In genomic region chr9:3928590-3928989, GRCh38 we compare ENCODE assay signal across 8 cellular contexts.
"Had no signal": no experiment of that assay in that cellular context is flagged by ENCODE, and none has a peak within 500 bp of the region (broad histone marks: within the 10 kb centered on the region; RNA-seq: fewer than 3 reads in every experiment).

No MANE protein-coding gene starts in this region.

- H2AFZ ChIP-seq: GM23338 had no signal

- H3K4me2 ChIP-seq: GM23338 had no signal

- ATAC-seq: GM23338, HCT116 had no signal

- H3K27ac Mint-ChIP-seq: GM23338, H9, HFFc6 had no signal

- FAIRE-seq: H1, H54 had no signal

- H3K9me3 Mint-ChIP-seq: GM23338, H9, HFFc6 had no signal

- H3K4me3 Mint-ChIP-seq: GM23338, H9, HFFc6 had no signal

- DNase-seq: H9, HFFc6, IMR-90 had no signal

- H3K27ac ChIP-seq: HL-60 had no signal

- H3K4me3 ChIP-seq: GM23338 had no signal
